15 cellular contexts compared by ENCODE assay signal in genomic region chrX:130179579-130180215, GRCh38. TPM values are rescaled to one million over a fixed set of nuclear protein-coding genes. Genes with fewer than 3 reads are reported as not detected.
DNase-seq lines count a peak whose midpoint lies in the region; ATAC-seq and TF ChIP-seq lines count a peak whose summit lies in the region.
"Had no signal": no experiment of that assay in that cellular context is flagged by ENCODE, and none has a peak within 500 bp of the region (broad histone marks: within the 10 kb centered on the region; RNA-seq: fewer than 3 reads in every experiment).

No MANE protein-coding gene starts in this region.

- H3K4me3 ChIP-seq in osteoblast (ENCODE audit: insufficient read depth, low read length), result no peak overlapping the region
- no peak overlapping the region for H3K4me3 ChIP-seq in gastroesophageal sphincter
- H3K4me3 ChIP-seq: esophagus muscularis mucosa, SJSA1 had no signal

- H3K4me2 ChIP-seq in osteoblast (ENCODE audit: insufficient read depth, low read length), result no peak overlapping the region

- H3K4me1 Mint-ChIP-seq in activated T-cell treated with anti-CD3 and anti-CD28 coated beads, Interleukin-2, amount 50 U/mL, for 4 hours (ENCODE audit: low read depth), result peaks cover 43% of the 10 kb centered on the region
- peaks cover 26% of the 10 kb centered on the region for H3K4me1 Mint-ChIP-seq in chondrocyte (ENCODE audit: low read depth)
- H3K4me1 Mint-ChIP-seq: nephron progenitor cell had no signal

- H3K4me3 Mint-ChIP-seq in activated T-cell treated with anti-CD3 and anti-CD28 coated beads, Interleukin-2, amount 50 U/mL, for 4 hours, result peak overlapping the region; percentile 19
- H3K4me3 Mint-ChIP-seq in chondrocyte (ENCODE audit: unreplicated experiment), result peak overlapping the region; percentile 1
- H3K4me3 Mint-ChIP-seq: nephron progenitor cell had no signal

- peak; percentile 60 to 66 for ATAC-seq in activated T-cell treated with anti-CD3 and anti-CD28 coated beads, Interleukin-2, amount 50 U/mL, for 4 hours
- ATAC-seq in GM18907 (IDR thresholded peaks at IDR 0.05; ENCODE audit: unreplicated experiment) (no peak), gastroesophageal sphincter (no peak)

- H3K79me2 ChIP-seq in osteoblast (ENCODE audit: insufficient read depth, low read length), result no peaks in the 10 kb centered on the region

- no peaks in the 10 kb centered on the region for H4K20me1 ChIP-seq in osteoblast (ENCODE audit: insufficient read depth, low read length)

- peaks cover 7% of the 10 kb centered on the region for H3K36me3 Mint-ChIP-seq in activated T-cell treated with anti-CD3 and anti-CD28 coated beads, Interleukin-2, amount 50 U/mL, for 4 hours (ENCODE audit: insufficient read depth)
- peaks cover 9% of the 10 kb centered on the region for H3K36me3 Mint-ChIP-seq in chondrocyte (ENCODE audit: low read depth)

- TF ChIP-seq POLR2A in gastroesophageal sphincter (IDR thresholded peaks at IDR 0.05), result no peak

- H3K36me3 ChIP-seq in osteoblast (ENCODE audit: insufficient read depth, low read length) (no peaks in the 10 kb centered on the region), gastroesophageal sphincter (no peaks in the 10 kb centered on the region)
- H3K36me3 ChIP-seq: esophagus muscularis mucosa, SJSA1 had no signal

- H3K27ac Mint-ChIP-seq in chondrocyte (ENCODE audit: unreplicated experiment), result peak overlapping the region; percentile 88
- H3K27ac Mint-ChIP-seq: nephron progenitor cell had no signal

- TF ChIP-seq CTCF in chondrocyte (IDR thresholded peaks at IDR 0.05), result no peak
- TF ChIP-seq CTCF in osteoblast (IDR thresholded peaks at IDR 0.05; ENCODE audit: extremely low read depth, low read depth, low read length), result no peak
- no peak for TF ChIP-seq CTCF in gastroesophageal sphincter (IDR thresholded peaks at IDR 0.05)

- H3K4me1 ChIP-seq in osteoblast (ENCODE audit: insufficient read depth, low read length) (no peaks in the 10 kb centered on the region), gastroesophageal sphincter (no peaks in the 10 kb centered on the region)
- H3K4me1 ChIP-seq: SJSA1 had no signal

- H3K27ac ChIP-seq in osteoblast (ENCODE audit: low read depth, low read length), result no peak overlapping the region
- no peak overlapping the region for H3K27ac ChIP-seq in gastroesophageal sphincter
- H3K27ac ChIP-seq: esophagus muscularis mucosa, SJSA1 had no signal

- WGBS in gastroesophageal sphincter (ENCODE audit: low coverage in 1 of 2), 2 donors, result 48 to 50% methylated on average over 5 of the region's 7 CpGs

- no peaks in the 10 kb centered on the region for H3K9me3 Mint-ChIP-seq in activated T-cell treated with anti-CD3 and anti-CD28 coated beads, Interleukin-2, amount 50 U/mL, for 4 hours
- peaks cover 3% of the 10 kb centered on the region for H3K9me3 Mint-ChIP-seq in chondrocyte (ENCODE audit: low read depth)
- H3K9me3 Mint-ChIP-seq: immature natural killer cell had no signal

- no peak for DNase-seq in activated T-cell treated with anti-CD3 and anti-CD28 coated beads, Interleukin-2, amount 50 U/mL, for 4 hours
- no peak for DNase-seq in activated T-cell treated with anti-CD3 and anti-CD28 coated beads, Interleukin-2, amount 50 U/mL, for 48 hours
- DNase-seq in OCI-M2 (lab: John Stamatoyannopoulos, UW; ENCODE audit: unreplicated experiment) (peak; percentile 6), chondrocyte (ENCODE audit: low spot score) (no peak), osteoblast (ENCODE audit: insufficient read length, low spot score, missing footprints) (peak; percentile 76), islet precursor cell (no peak)
- DNase-seq: activated CD4-positive, alpha-beta T cell treated with anti-CD3 and anti-CD28 coated beads, Interleukin-2, amount 50 U/mL, for 4 hours; immature natural killer cell; NCI-H82; nephron progenitor cell; small intestine had no signal

- H3K9me3 ChIP-seq in osteoblast (ENCODE audit: low read depth, low read length) (no peaks in the 10 kb centered on the region), gastroesophageal sphincter (no peaks in the 10 kb centered on the region)
- H3K9me3 ChIP-seq: esophagus muscularis mucosa, SJSA1 had no signal

- no peaks in the 10 kb centered on the region for H3K27me3 Mint-ChIP-seq in activated T-cell treated with anti-CD3 and anti-CD28 coated beads, Interleukin-2, amount 50 U/mL, for 4 hours (ENCODE audit: low read depth)
- H3K27me3 Mint-ChIP-seq in chondrocyte (ENCODE audit: low read depth), result no peaks in the 10 kb centered on the region

- TF ChIP-seq EP300 in gastroesophageal sphincter (IDR thresholded peaks at IDR 0.05), result no peak

- no peak overlapping the region for H2AFZ ChIP-seq in osteoblast (ENCODE audit: low read length)

- H3K27me3 ChIP-seq in osteoblast (ENCODE audit: insufficient read depth, low read length) (no peaks in the 10 kb centered on the region), gastroesophageal sphincter (no peaks in the 10 kb centered on the region)
- H3K27me3 ChIP-seq: esophagus muscularis mucosa, SJSA1 had no signal

RNA-seq across cellular contexts. Expression of gene RAB33A, which starts 7.9 kb away (rescaled TPM):
- 10 to 100 TPM; 10.6 to 13.6 (median 11.0) TPM for total RNA-seq in activated T-cell treated with anti-CD3 and anti-CD28 coated beads, Interleukin-2, amount 50 U/mL, for 4 hours
- total RNA-seq in chondrocyte (3.2 to 16.7 TPM (median 16.7 TPM) in 3 replicates), osteoblast (6.2 and 8.0 TPM in 2 replicates), gastroesophageal sphincter (1 to 10 TPM in 1 of 4 donors, under 1 TPM in 1, not detected in 2; 0.93 to 1.2 TPM)

RNA-seq across cellular contexts. Expression of gene AIFM1, which starts 14.1 kb away (rescaled TPM):
- total RNA-seq in activated T-cell treated with anti-CD3 and anti-CD28 coated beads, Interleukin-2, amount 50 U/mL, for 4 hours, result 10 to 100 TPM; 45.2 to 54.5 (median 51.9) TPM
- total RNA-seq in chondrocyte (29.2 to 30.9 TPM (median 30.2 TPM) in 3 replicates), osteoblast (13.8 and 15.2 TPM in 2 replicates), gastroesophageal sphincter (10 to 100 TPM; 14.0 to 25.5 (median 16.9) TPM)

Comparison
In these comparisons a context has a peak if more than half of its experiments do, and no peak if none do; other contexts are left out.
1. ATAC-seq: peak in activated T-cell treated with anti-CD3 and anti-CD28 coated beads, Interleukin-2, amount 50 U/mL, for 4 hours (2 of 2); none in GM18907 (single experiment) and gastroesophageal sphincter (single experiment).
2. DNase-seq: peak in OCI-M2 (single experiment) and osteoblast (single experiment); none in activated T-cell treated with anti-CD3 and anti-CD28 coated beads, Interleukin-2, amount 50 U/mL, for 4 hours (single experiment), activated T-cell treated with anti-CD3 and anti-CD28 coated beads, Interleukin-2, amount 50 U/mL, for 48 hours (0 of 2), chondrocyte (single experiment) and islet precursor cell (single experiment).